ENCODE assay signal across 15 cellular contexts in genomic region chr2:217392930-217393584, GRCh38.
DNase-seq lines count a peak whose midpoint lies in the region; ATAC-seq and TF ChIP-seq lines count a peak whose summit lies in the region.
"Had no signal": no experiment of that assay in that cellular context is flagged by ENCODE, and none has a peak within 500 bp of the region (broad histone marks: within the 10 kb centered on the region; RNA-seq: fewer than 3 reads in every experiment).

No MANE protein-coding gene starts in this region.

- no peak for TF ChIP-seq EP300 in transverse colon (IDR thresholded peaks at IDR 0.05; ENCODE audit: low read depth)

- WGBS in transverse colon (ENCODE audit: low coverage in 1 of 2), 2 donors, result 60 to 68% methylated on average over 1 to 5 of the region's 5 CpGs

- H3K27me3 ChIP-seq in fibroblast of lung (ENCODE audit: control insufficient read depth, insufficient read depth, low read length) (no peaks in the 10 kb centered on the region), transverse colon (no peaks in the 10 kb centered on the region), WERI-Rb-1 (ENCODE audit: insufficient read depth, low read depth, severe bottlenecking) (no peaks in the 10 kb centered on the region)

- peak overlapping the region; percentile 75 for H3K27ac Mint-ChIP-seq in neural crest cell (ENCODE audit: unreplicated experiment)
- no peak overlapping the region for H3K27ac Mint-ChIP-seq in activated naive CD4-positive, alpha-beta T cell treated with anti-CD3 and anti-CD28 coated beads, Interleukin-2, amount 10 ng/mL, durations not matched to agents 7 days and 5 days
- H3K27ac Mint-ChIP-seq: WTC11 had no signal

- H3K9me3 ChIP-seq in fibroblast of lung (ENCODE audit: control insufficient read depth, insufficient read depth, low read depth, low read length) (no peaks in the 10 kb centered on the region), transverse colon (no peaks in the 10 kb centered on the region), WERI-Rb-1 (ENCODE audit: severe bottlenecking) (peaks cover 6% of the 10 kb centered on the region)

- H3K4me1 ChIP-seq in fibroblast of lung (ENCODE audit: control insufficient read depth, extremely low read depth, insufficient read depth, low read length) (peaks cover 7% of the 10 kb centered on the region), transverse colon (peaks cover 3 to 20% (median 7%) of the 10 kb centered on the region in 4 donors)

- no peaks in the 10 kb centered on the region for H3K27me3 Mint-ChIP-seq in neural crest cell (ENCODE audit: low read depth)
- H3K27me3 Mint-ChIP-seq in activated naive CD4-positive, alpha-beta T cell treated with anti-CD3 and anti-CD28 coated beads, Interleukin-2, amount 10 ng/mL, durations not matched to agents 7 days and 5 days, result no peaks in the 10 kb centered on the region

- in situ Hi-C loops in transverse colon (cut with MboI; ENCODE audit: low pct_ligation_motif_present in 1 of 4, low pct_unique_long_range_greater_than_20kb in 1 of 4, low sequenced_read_pairs in 3 of 4), result no loop called here

- H3K4me3 Mint-ChIP-seq in neural crest cell, result no peak overlapping the region
- no peak overlapping the region for H3K4me3 Mint-ChIP-seq in activated naive CD4-positive, alpha-beta T cell treated with anti-CD3 and anti-CD28 coated beads, Interleukin-2, amount 10 ng/mL, durations not matched to agents 7 days and 5 days
- H3K4me3 Mint-ChIP-seq: WTC11 had no signal

- no peaks in the 10 kb centered on the region for H3K4me1 Mint-ChIP-seq in neural crest cell
- no peaks in the 10 kb centered on the region for H3K4me1 Mint-ChIP-seq in activated naive CD4-positive, alpha-beta T cell treated with anti-CD3 and anti-CD28 coated beads, Interleukin-2, amount 10 ng/mL, durations not matched to agents 7 days and 5 days
- H3K4me1 Mint-ChIP-seq: WTC11 had no signal

- H3K36me3 Mint-ChIP-seq in neural crest cell (ENCODE audit: low read depth), result peaks cover 16% of the 10 kb centered on the region
- no peaks in the 10 kb centered on the region for H3K36me3 Mint-ChIP-seq in activated naive CD4-positive, alpha-beta T cell treated with anti-CD3 and anti-CD28 coated beads, Interleukin-2, amount 10 ng/mL, durations not matched to agents 7 days and 5 days

- H3K79me2 ChIP-seq in fibroblast of lung (ENCODE audit: control insufficient read depth, insufficient read depth, low read length), result no peaks in the 10 kb centered on the region

- H3K9me3 Mint-ChIP-seq in neural crest cell, result peaks cover 18% of the 10 kb centered on the region
- peaks cover 15% of the 10 kb centered on the region for H3K9me3 Mint-ChIP-seq in activated naive CD4-positive, alpha-beta T cell treated with anti-CD3 and anti-CD28 coated beads, Interleukin-2, amount 10 ng/mL, durations not matched to agents 7 days and 5 days

- DNase-seq in NCI-H748 treated with DMSO at 0.1 percent for 48 hours (lab: John Stamatoyannopoulos, UW), result peak; percentile 37
- DNase-seq in fibroblast of lung (ENCODE audit: low read depth in 2 of 2), result no peak
- no peak for DNase-seq in neural crest cell (ENCODE audit: low read depth, low spot score)
- no peak for DNase-seq in transverse colon
- DNase-seq in activated naive CD4-positive, alpha-beta T cell treated with anti-CD3 and anti-CD28 coated beads, Interleukin-2, amount 10 ng/mL, durations not matched to agents 7 days and 5 days, result no peak
- no peak for DNase-seq in WERI-Rb-1
- DNase-seq: activated effector memory CD4-positive, alpha-beta T cell treated with Interleukin-2 at 50 U/mL for 16 hours; cortex of kidney; DMS79 treated with DMSO at 0.1 percent for 48 hours; erythroblast; NCI-H2081; NCI-H82 had no signal

- H3K27ac ChIP-seq in fibroblast of lung (ENCODE audit: insufficient read depth, low read length), result peak overlapping the region; percentile 67
- H3K27ac ChIP-seq in transverse colon, result peak overlapping the region; percentile 7 to 53 (median 48)
- H3K27ac ChIP-seq in WERI-Rb-1, result no peak overlapping the region
- H3K27ac ChIP-seq: C4-2B had no signal

- TF ChIP-seq CTCF in fibroblast of lung (conservative IDR thresholded peaks at IDR 0.05 in 1 of 2, IDR thresholded peaks at IDR 0.05 in 1 of 2; ENCODE audit: low read depth in 1 of 2, low read length in 2 of 2), result no peak
- no peak for TF ChIP-seq CTCF in neural crest cell (conservative IDR thresholded peaks at IDR 0.05)
- TF ChIP-seq CTCF in transverse colon (IDR thresholded peaks at IDR 0.05), result no peak
- no peak for TF ChIP-seq CTCF in WERI-Rb-1 (IDR thresholded peaks at IDR 0.05; ENCODE audit: low read depth, low read length)

- CTCF ChIA-PET in activated naive CD4-positive, alpha-beta T cell treated with anti-CD3 and anti-CD28 coated beads, Interleukin-2, amount 10 ng/mL, durations not matched to agents 7 days and 5 days (lab: Charles Lee), result no interaction called here

- no peaks in the 10 kb centered on the region for H4K20me1 ChIP-seq in fibroblast of lung (ENCODE audit: control insufficient read depth, extremely low read depth, insufficient read depth, low read length)

- H3K4me3 ChIP-seq in fibroblast of lung (replicated peaks in 1 of 4; ENCODE audit: control extremely low read depth in 1 of 4, insufficient read depth in 1 of 4, low read depth in 3 of 4, low read length in 4 of 4) (no peak overlapping the region), transverse colon (no peak overlapping the region), WERI-Rb-1 (ENCODE audit: low read depth, low read length) (no peak overlapping the region)

- H3K4me2 ChIP-seq in fibroblast of lung (ENCODE audit: extremely low read depth, insufficient read depth, low read length), result peak overlapping the region; percentile 66

- peak overlapping the region; percentile 24 for H2AFZ ChIP-seq in fibroblast of lung (ENCODE audit: low read length)

- H3K9ac ChIP-seq in fibroblast of lung (ENCODE audit: insufficient read depth, low read length), result no peak overlapping the region

- ATAC-seq in esophagus mucosa, result no peak
- ATAC-seq: WTC11 had no signal

- intact Hi-C loops in transverse colon (cut with DNase I; ENCODE audit: low total_unique reads), result no loop called here

- TF ChIP-seq POLR2A in transverse colon (IDR thresholded peaks at IDR 0.05), result no peak

- H3K36me3 ChIP-seq in fibroblast of lung (ENCODE audit: control insufficient read depth, insufficient read depth, low read length) (no peaks in the 10 kb centered on the region), transverse colon (no peaks in the 10 kb centered on the region), WERI-Rb-1 (no peaks in the 10 kb centered on the region)
